Comparison of ENCODE assay signal across 9 cellular contexts in genomic region chr3:4850211-4850927, GRCh38.
DNase-seq lines count a peak whose midpoint lies in the region; ATAC-seq and TF ChIP-seq lines count a peak whose summit lies in the region.
"Had no signal": no experiment of that assay in that cellular context is flagged by ENCODE, and none has a peak within 500 bp of the region (broad histone marks: within the 10 kb centered on the region; RNA-seq: fewer than 3 reads in every experiment).

No MANE protein-coding gene starts in this region.

- TF ChIP-seq EP300 in SK-N-SH (IDR thresholded peaks at IDR 0.05; ENCODE audit: borderline replicate concordance in 1 of 2, low read depth in 1 of 2, low read length in 1 of 2) = no peak

- H3K9me3 Mint-ChIP-seq in activated CD4-positive, alpha-beta T cell treated with anti-CD3 and anti-CD28 coated beads for 36 hours (ENCODE audit: low read depth) = no peaks in the 10 kb centered on the region
- no peaks in the 10 kb centered on the region for H3K9me3 Mint-ChIP-seq in activated T-helper 17 cell treated with anti-CD3 and anti-CD28 coated beads, Interleukin-2, amount 50 U/mL, for 72 hours
- peaks cover 4% of the 10 kb centered on the region for H3K9me3 Mint-ChIP-seq in stimulated activated naive CD8-positive, alpha-beta T cell treated with anti-CD3 and anti-CD28 coated beads, Interleukin-15, Interleukin-2, amounts not matched to agents 100 ng/mL and 50 ng/mL, for 24 hours

- H3K36me3 ChIP-seq in SK-N-SH (replicated peaks in 1 of 2; ENCODE audit: control insufficient read depth in 1 of 2, insufficient read depth in 2 of 2, low read length in 1 of 2) = no peaks in the 10 kb centered on the region

- no peak overlapping the region for H3K4me3 ChIP-seq in SK-N-SH (ENCODE audit: low read depth in 2 of 2, low read length in 1 of 2)

- H3K27me3 Mint-ChIP-seq in activated CD4-positive, alpha-beta T cell treated with anti-CD3 and anti-CD28 coated beads for 36 hours = no peaks in the 10 kb centered on the region
- H3K27me3 Mint-ChIP-seq in activated T-helper 17 cell treated with anti-CD3 and anti-CD28 coated beads, Interleukin-2, amount 50 U/mL, for 72 hours = no peaks in the 10 kb centered on the region
- no peaks in the 10 kb centered on the region for H3K27me3 Mint-ChIP-seq in stimulated activated naive CD8-positive, alpha-beta T cell treated with anti-CD3 and anti-CD28 coated beads, Interleukin-15, Interleukin-2, amounts not matched to agents 100 ng/mL and 50 ng/mL, for 24 hours

- CTCF ChIA-PET in activated CD4-positive, alpha-beta T cell treated with anti-CD3 and anti-CD28 coated beads for 36 hours (lab: Charles Lee) = interaction anchor here (0.9 to 6.1 kb wide), 13 partner anchors 9 to 171 kb away, joined by 3 to 56 read pairs (median 3); partner anchors contain the start of gene BHLHE40
- CTCF ChIA-PET in SK-N-SH (lab: Yijun Ruan, JAX) = no interaction called here

- ATAC-seq in activated CD4-positive, alpha-beta T cell treated with anti-CD3 and anti-CD28 coated beads for 36 hours = peak; percentile 40
- ATAC-seq in HG03135 (IDR thresholded peaks at IDR 0.05; ENCODE audit: unreplicated experiment) = peak; percentile 47
- ATAC-seq in activated T-helper 17 cell treated with anti-CD3 and anti-CD28 coated beads, Interleukin-2, amount 50 U/mL, for 72 hours (replicated peaks) = peak; percentile 63
- no peak for ATAC-seq in esophagus mucosa

- H2AFZ ChIP-seq in SK-N-SH (ENCODE audit: low read depth) = no peak overlapping the region

- H3K79me2 ChIP-seq in SK-N-SH (ENCODE audit: insufficient read depth) = no peaks in the 10 kb centered on the region

- H3K36me3 Mint-ChIP-seq in activated CD4-positive, alpha-beta T cell treated with anti-CD3 and anti-CD28 coated beads for 36 hours (ENCODE audit: low read depth) = peaks cover 22% of the 10 kb centered on the region
- H3K36me3 Mint-ChIP-seq in activated T-helper 17 cell treated with anti-CD3 and anti-CD28 coated beads, Interleukin-2, amount 50 U/mL, for 72 hours (ENCODE audit: low read depth) = peaks cover 41% of the 10 kb centered on the region
- peaks cover 38% of the 10 kb centered on the region for H3K36me3 Mint-ChIP-seq in stimulated activated naive CD8-positive, alpha-beta T cell treated with anti-CD3 and anti-CD28 coated beads, Interleukin-15, Interleukin-2, amounts not matched to agents 100 ng/mL and 50 ng/mL, for 24 hours (ENCODE audit: low read depth)

- peak overlapping the region; percentile 98 for H3K27ac Mint-ChIP-seq in activated CD4-positive, alpha-beta T cell treated with anti-CD3 and anti-CD28 coated beads for 36 hours
- H3K27ac Mint-ChIP-seq in activated T-helper 17 cell treated with anti-CD3 and anti-CD28 coated beads, Interleukin-2, amount 50 U/mL, for 72 hours = peak overlapping the region; percentile 95
- peak overlapping the region; percentile 99 for H3K27ac Mint-ChIP-seq in stimulated activated naive CD8-positive, alpha-beta T cell treated with anti-CD3 and anti-CD28 coated beads, Interleukin-15, Interleukin-2, amounts not matched to agents 100 ng/mL and 50 ng/mL, for 24 hours

- intact Hi-C loops in activated CD4-positive, alpha-beta T cell treated with anti-CD3 and anti-CD28 coated beads for 36 hours (cut with DNase I, micrococcal nuclease) = loop anchor here (1.0 to 5.0 kb wide), 16 partner anchors 8 to 499 kb away; partner anchors contain the start of gene ARL8B (in 1 of the 2)

- H3K4me2 ChIP-seq in SK-N-SH = no peak overlapping the region

- no peak overlapping the region for H3K9ac ChIP-seq in SK-N-SH

- peaks cover 0 to 14% of the 10 kb centered on the region in 2 experiments; a peak in 2 of 4 replicates for H3K4me1 ChIP-seq in SK-N-SH (ENCODE audit: control insufficient read depth in 1 of 2, insufficient read depth in 2 of 2, low read depth in 1 of 2, low read length in 1 of 2)

- DNase-seq in activated CD4-positive, alpha-beta T cell treated with anti-CD3 and anti-CD28 coated beads for 36 hours = peak; percentile 84
- no peak for DNase-seq in activated CD4-positive, alpha-beta T cell treated with anti-CD3 and anti-CD28 coated beads, Interleukin-2, amount 50 U/mL, for 1 hour
- DNase-seq in midbrain (lab: John Stamatoyannopoulos, UW) (no peak), SK-N-SH (no peak)
- DNase-seq: glutamatergic neuron had no signal

- peak overlapping the region; percentile 39 for H3K4me3 Mint-ChIP-seq in activated CD4-positive, alpha-beta T cell treated with anti-CD3 and anti-CD28 coated beads for 36 hours
- H3K4me3 Mint-ChIP-seq in activated T-helper 17 cell treated with anti-CD3 and anti-CD28 coated beads, Interleukin-2, amount 50 U/mL, for 72 hours = peak overlapping the region; percentile 63
- H3K4me3 Mint-ChIP-seq in stimulated activated naive CD8-positive, alpha-beta T cell treated with anti-CD3 and anti-CD28 coated beads, Interleukin-15, Interleukin-2, amounts not matched to agents 100 ng/mL and 50 ng/mL, for 24 hours = peak overlapping the region; percentile 69

- no peaks in the 10 kb centered on the region for H4K20me1 ChIP-seq in SK-N-SH (ENCODE audit: insufficient read depth)

- H3F3A ChIP-seq in SK-N-SH (replicated peaks; ENCODE audit: insufficient read depth) = no peaks in the 10 kb centered on the region

- WGBS in SK-N-SH (ENCODE audit: low lambda C conversion rate) = 78% methylated on average over 5 of the region's 5 CpGs

- POLR2A ChIA-PET in activated CD4-positive, alpha-beta T cell treated with anti-CD3 and anti-CD28 coated beads for 36 hours (lab: Charles Lee) = interaction anchor here (0.6 to 3.1 kb wide), 16 partner anchors 9 to 337 kb away, joined by 3 to 34 read pairs (median 6); partner anchors contain the start of genes BHLHE40 and EDEM1
- POLR2A ChIA-PET in SK-N-SH (lab: Yijun Ruan, JAX) = no interaction called here

- H3K9me3 ChIP-seq in SK-N-SH = no peaks in the 10 kb centered on the region

- peaks cover 84% of the 10 kb centered on the region for H3K4me1 Mint-ChIP-seq in activated CD4-positive, alpha-beta T cell treated with anti-CD3 and anti-CD28 coated beads for 36 hours
- H3K4me1 Mint-ChIP-seq in activated T-helper 17 cell treated with anti-CD3 and anti-CD28 coated beads, Interleukin-2, amount 50 U/mL, for 72 hours = peaks cover 59% of the 10 kb centered on the region
- peaks cover 96% of the 10 kb centered on the region for H3K4me1 Mint-ChIP-seq in stimulated activated naive CD8-positive, alpha-beta T cell treated with anti-CD3 and anti-CD28 coated beads, Interleukin-15, Interleukin-2, amounts not matched to agents 100 ng/mL and 50 ng/mL, for 24 hours (ENCODE audit: low read depth)

- no peak for TF ChIP-seq RAD21 in SK-N-SH (IDR thresholded peaks at IDR 0.05; ENCODE audit: low read length)

- no peaks in the 10 kb centered on the region for H3K9me2 ChIP-seq in SK-N-SH

- no peak overlapping the region for H3K27ac ChIP-seq in SK-N-SH (ENCODE audit: low read depth in 2 of 2, low read length in 1 of 2)

- no peaks in the 10 kb centered on the region for H3K27me3 ChIP-seq in SK-N-SH (ENCODE audit: insufficient read depth)

- no peak for TF ChIP-seq CTCF in SK-N-SH (IDR thresholded peaks at IDR 0.05)

TF ChIP-seq in SK-N-SH, 30 proteins besides CTCF, POLR2A, EP300 and RAD21 (continues in another document):
- TF ChIP-seq TCF12 (IDR thresholded peaks at IDR 0.05) = no peak
- no peak for TF ChIP-seq FOSL2 (IDR thresholded peaks at IDR 0.05; ENCODE audit: borderline replicate concordance, low read depth)
- TF ChIP-seq MXI1 (IDR thresholded peaks at IDR 0.05; ENCODE audit: low read depth, low read length) = no peak
- TF ChIP-seq IRF3 (IDR thresholded peaks at IDR 0.05; ENCODE audit: low read depth, low read length) = no peak
- TF ChIP-seq EZH2phosphoT487 (IDR thresholded peaks at IDR 0.05; ENCODE audit: borderline replicate concordance, low read depth) = no peak
- TF ChIP-seq NRF1 (IDR thresholded peaks at IDR 0.05; ENCODE audit: low read depth, low read length) = no peak
- TF ChIP-seq, protein P1, sequence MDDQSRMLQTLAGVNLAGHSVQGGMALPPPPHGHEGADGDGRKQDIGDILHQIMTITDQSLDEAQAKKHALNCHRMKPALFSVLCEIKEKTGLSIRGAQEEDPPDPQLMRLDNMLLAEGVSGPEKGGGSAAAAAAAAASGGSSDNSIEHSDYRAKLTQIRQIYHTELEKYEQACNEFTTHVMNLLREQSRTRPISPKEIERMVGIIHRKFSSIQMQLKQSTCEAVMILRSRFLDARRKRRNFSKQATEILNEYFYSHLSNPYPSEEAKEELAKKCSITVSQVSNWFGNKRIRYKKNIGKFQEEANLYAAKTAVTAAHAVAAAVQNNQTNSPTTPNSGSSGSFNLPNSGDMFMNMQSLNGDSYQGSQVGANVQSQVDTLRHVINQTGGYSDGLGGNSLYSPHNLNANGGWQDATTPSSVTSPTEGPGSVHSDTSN (IDR thresholded peaks at IDR 0.05) = no peak
- TF ChIP-seq, protein P2, sequence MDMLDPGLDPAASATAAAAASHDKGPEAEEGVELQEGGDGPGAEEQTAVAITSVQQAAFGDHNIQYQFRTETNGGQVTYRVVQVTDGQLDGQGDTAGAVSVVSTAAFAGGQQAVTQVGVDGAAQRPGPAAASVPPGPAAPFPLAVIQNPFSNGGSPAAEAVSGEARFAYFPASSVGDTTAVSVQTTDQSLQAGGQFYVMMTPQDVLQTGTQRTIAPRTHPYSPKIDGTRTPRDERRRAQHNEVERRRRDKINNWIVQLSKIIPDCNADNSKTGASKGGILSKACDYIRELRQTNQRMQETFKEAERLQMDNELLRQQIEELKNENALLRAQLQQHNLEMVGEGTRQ (IDR thresholded peaks at IDR 0.05; ENCODE audit: borderline replicate concordance, low read depth, low read length) = no peak
- TF ChIP-seq POLR2AphosphoS5 (IDR thresholded peaks at IDR 0.05; ENCODE audit: low read depth, low read length) = no peak
- TF ChIP-seq NFIC (IDR thresholded peaks at IDR 0.05; ENCODE audit: borderline replicate concordance) = no peak
- no peak for TF ChIP-seq JUND (IDR thresholded peaks at IDR 0.05)
- TF ChIP-seq FOXJ3 (CRISPR knock-in tag; IDR thresholded peaks at IDR 0.05) = no peak
- TF ChIP-seq MEF2A (IDR thresholded peaks at IDR 0.05; ENCODE audit: borderline replicate concordance, low read depth) = no peak
- TF ChIP-seq RFX5 (IDR thresholded peaks at IDR 0.05; ENCODE audit: low read length) = no peak
